ENCODE assay signal across 18 cellular contexts in genomic region chr10:132730566-132730953, GRCh38. TPM values are rescaled to one million over a fixed set of nuclear protein-coding genes. Genes with fewer than 3 reads are reported as not detected.
DNase-seq lines count a peak whose midpoint lies in the region; ATAC-seq, FAIRE-seq and TF ChIP-seq lines count a peak whose summit lies in the region.
"Had no signal": no experiment of that assay in that cellular context is flagged by ENCODE, and none has a peak within 500 bp of the region (broad histone marks: within the 10 kb centered on the region; RNA-seq: fewer than 3 reads in every experiment).

No MANE protein-coding gene starts in this region.

- H3K9me2 ChIP-seq in GM23338 (ENCODE audit: insufficient read depth): no peaks in the 10 kb centered on the region

- H3K4me1 Mint-ChIP-seq in chondrocyte (ENCODE audit: low read depth) (no peaks in the 10 kb centered on the region), neural crest cell (no peaks in the 10 kb centered on the region), GM23338 (peaks cover 3% of the 10 kb centered on the region; the same call in 1 of the 3 replicates)
- H3K4me1 Mint-ChIP-seq: CD4-positive, alpha-beta memory T cell had no signal

- no peak overlapping the region for H3K9ac ChIP-seq in BLaER1 treated with 17β-estradiol and CSF1 and Interleukin-3, amounts not matched to agents 10 nM and 100 nM
- H3K9ac ChIP-seq: GM23248 had no signal

- H3K27me3 ChIP-seq in BLaER1 treated with 17β-estradiol and CSF1 and Interleukin-3, amounts not matched to agents 10 nM and 100 nM: peaks cover 0 to 15% (median 5%) of the 10 kb centered on the region in 11 experiments; a peak in 12 of 22 replicates
- H3K27me3 ChIP-seq in GM23338 (ENCODE audit: insufficient read depth) (no peaks in the 10 kb centered on the region), BE2C (no peaks in the 10 kb centered on the region; the same call in 1 of the 2 replicates)

- H3K4me3 Mint-ChIP-seq in chondrocyte (ENCODE audit: unreplicated experiment) (no peak overlapping the region), neural crest cell (no peak overlapping the region), GM23338 (no peak overlapping the region)
- H3K4me3 Mint-ChIP-seq: CD4-positive, alpha-beta memory T cell had no signal

- H3K4me2 ChIP-seq in BLaER1 treated with 17β-estradiol and CSF1 and Interleukin-3, amounts not matched to agents 10 nM and 100 nM: peak overlapping the region in 8 of 11 experiments; percentile 37 to 97 (median 80); a peak in 15 of 22 replicates
- no peak overlapping the region for H3K4me2 ChIP-seq in GM23338

- H3K36me3 Mint-ChIP-seq in chondrocyte (ENCODE audit: low read depth) (peaks cover 10% of the 10 kb centered on the region), neural crest cell (ENCODE audit: low read depth) (peaks cover 12% of the 10 kb centered on the region), GM23338 (ENCODE audit: low read depth) (no peaks in the 10 kb centered on the region; the same call in 2 of the 3 replicates)

- H4K20me1 ChIP-seq in BLaER1 treated with 17β-estradiol and CSF1 and Interleukin-3, amounts not matched to agents 10 nM and 100 nM: peaks cover 0 to 99% (median 85%) of the 10 kb centered on the region in 11 experiments; a peak in 20 of 22 replicates
- no peaks in the 10 kb centered on the region for H4K20me1 ChIP-seq in GM23338 (replicated peaks; ENCODE audit: insufficient read depth)

- no peak overlapping the region for H2AFZ ChIP-seq in GM23338
- H2AFZ ChIP-seq: GM23248 had no signal

- TF ChIP-seq CTCF in chondrocyte (IDR thresholded peaks at IDR 0.05) (no peak), neural crest cell (conservative IDR thresholded peaks at IDR 0.05) (no peak), GM23338 (conservative IDR thresholded peaks at IDR 0.05; ENCODE audit: low read depth in 2 of 2) (no peak), BE2C (IDR thresholded peaks at IDR 0.05; ENCODE audit: low read depth, low read length) (no peak)

- H3K4me1 ChIP-seq in BLaER1 treated with 17β-estradiol and CSF1 and Interleukin-3, amounts not matched to agents 10 nM and 100 nM: peaks cover 14 to 87% (median 78%) of the 10 kb centered on the region in 10 experiments
- H3K4me1 ChIP-seq in GM23338 (ENCODE audit: insufficient read depth) (no peaks in the 10 kb centered on the region), BE2C (peaks cover 8% of the 10 kb centered on the region)

- peaks cover 5 to 77% (median 19%) of the 10 kb centered on the region in 11 experiments; a peak in 16 of 22 replicates for H3K36me3 ChIP-seq in BLaER1 treated with 17β-estradiol and CSF1 and Interleukin-3, amounts not matched to agents 10 nM and 100 nM
- no peaks in the 10 kb centered on the region for H3K36me3 ChIP-seq in GM23338 (ENCODE audit: insufficient read depth)
- no peaks in the 10 kb centered on the region for H3K36me3 ChIP-seq in BE2C

- H3K79me2 ChIP-seq in GM23338 (replicated peaks; ENCODE audit: insufficient read depth): no peaks in the 10 kb centered on the region

- H3K27me3 Mint-ChIP-seq in chondrocyte (ENCODE audit: low read depth) (no peaks in the 10 kb centered on the region), neural crest cell (ENCODE audit: low read depth) (peaks cover 84% of the 10 kb centered on the region), GM23338 (ENCODE audit: insufficient read depth, low read depth, poor library complexity) (peaks cover 4% of the 10 kb centered on the region)
- H3K27me3 Mint-ChIP-seq: CD4-positive, alpha-beta memory T cell had no signal

- H3K27ac Mint-ChIP-seq in chondrocyte (ENCODE audit: unreplicated experiment) (peak overlapping the region; percentile 49), neural crest cell (ENCODE audit: unreplicated experiment) (peak overlapping the region; percentile 19), GM23338 (no peak overlapping the region; the same call in 1 of the 2 replicates)
- H3K27ac Mint-ChIP-seq: CD4-positive, alpha-beta memory T cell had no signal

- no peak overlapping the region for H3K4me3 ChIP-seq in BLaER1 treated with 17β-estradiol and CSF1 and Interleukin-3, amounts not matched to agents 10 nM and 100 nM
- no peak overlapping the region for H3K4me3 ChIP-seq in GM23338
- no peak overlapping the region; the same call in 1 of the 2 replicates for H3K4me3 ChIP-seq in BE2C (ENCODE audit: low read depth, low read length)
- H3K4me3 ChIP-seq: GM23248 had no signal

- no peak overlapping the region for H3K27ac ChIP-seq in BLaER1 treated with 17β-estradiol and CSF1 and Interleukin-3, amounts not matched to agents 10 nM and 100 nM
- H3K27ac ChIP-seq in GM23338 (ENCODE audit: low read depth): no peak overlapping the region
- H3K27ac ChIP-seq: GM23248 had no signal

- no peak for ATAC-seq in GM23338

- H3K9me3 Mint-ChIP-seq in chondrocyte (ENCODE audit: low read depth): no peaks in the 10 kb centered on the region
- H3K9me3 Mint-ChIP-seq in neural crest cell: no peaks in the 10 kb centered on the region
- H3K9me3 Mint-ChIP-seq in GM23338: no peaks in the 10 kb centered on the region

- no peak for DNase-seq in chondrocyte (ENCODE audit: low spot score)
- DNase-seq in neural crest cell (ENCODE audit: low read depth, low spot score): no peak
- no peak for DNase-seq in GM23338 (ENCODE audit: low spot score)
- no peak for DNase-seq in BE2C
- DNase-seq in frontal cortex (ENCODE audit: low spot score in 2 of 2): no peak
- DNase-seq: Calu3; CD4-positive, alpha-beta memory T cell; COR-L47; DMS53; GF-D8; GM23248; HCEC 1CT had no signal

- no peak for FAIRE-seq in frontal cortex (lab: Jason Lieb, UNC)
- FAIRE-seq: GM12891, GM18507 had no signal

- no peaks in the 10 kb centered on the region for H3F3A ChIP-seq in GM23338 (replicated peaks; ENCODE audit: low read depth)

- H3K9me3 ChIP-seq in BLaER1 treated with 17β-estradiol and CSF1 and Interleukin-3, amounts not matched to agents 10 nM and 100 nM (replicated peaks in 1 of 11): no peaks in the 10 kb centered on the region
- H3K9me3 ChIP-seq in BE2C: no peaks in the 10 kb centered on the region

TF ChIP-seq in GM23338, 12 proteins besides CTCF, POLR2A, EP300 and RAD21 (continues in another document):
- TF ChIP-seq REST (IDR thresholded peaks at IDR 0.05; ENCODE audit: unreplicated experiment): no peak
- TF ChIP-seq EZH2 (IDR thresholded peaks at IDR 0.05; ENCODE audit: low read depth, unreplicated experiment): no peak
- no peak for TF ChIP-seq STAT1 (IDR thresholded peaks at IDR 0.05; ENCODE audit: unreplicated experiment)

RNA-seq across cellular contexts. Expression of gene NKX6-2, which starts 55.4 kb away (rescaled TPM):
- not detected in 3 replicates for total RNA-seq in chondrocyte
- total RNA-seq in neural crest cell: 0.32 TPM in 1 of 2 replicates, not detected in the other
- 0.24 TPM in 1 of 2 replicates, not detected in the other for total RNA-seq in GM23338 (2014; rRNA removed; shearing (Covaris generic))
- polyA plus RNA-seq in GM23338 (2016; fragmentation: Nextera tagmentation; extraction: Ambion mirVana): 9.3 and 10.9 TPM in 2 replicates
- polyA plus RNA-seq in BE2C (2012; ENCODE audit: insufficient read depth, insufficient read length, low read depth): not detected
- 0.41 TPM for total RNA-seq in frontal cortex
- total RNA-seq: A172; A673; Calu3; CD4-positive, alpha-beta memory T cell; G401; GM23248 had no signal
